Comparison of ENCODE assay signal across 2 cellular contexts in the genomic region with DNA sequence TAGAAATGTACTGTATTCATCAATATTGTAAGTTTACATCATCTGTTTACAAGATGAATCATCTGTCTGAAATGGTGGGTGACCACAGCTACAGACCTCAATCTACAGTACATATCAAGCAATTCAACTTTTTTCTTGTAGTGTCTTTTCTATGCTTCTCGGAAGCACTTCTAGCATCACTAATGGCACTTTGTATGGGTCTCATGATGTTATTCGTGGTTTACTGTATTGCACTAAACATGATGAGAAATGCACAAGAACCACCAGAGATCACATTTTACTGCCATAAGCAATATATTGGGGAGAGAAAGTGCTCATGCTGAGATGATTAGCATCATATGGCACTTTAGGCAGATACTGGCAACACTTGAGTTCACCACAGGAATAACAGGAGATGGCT.
TF ChIP-seq lines count a peak whose summit lies in the region.

No MANE protein-coding gene starts in this region.

TF ChIP-seq in A549, 52 proteins besides CTCF, POLR2A, EP300 and RAD21 (continued from another document):
- TF ChIP-seq ZNF302 (CRISPR knock-in tag; IDR thresholded peaks at IDR 0.05) (no peak), PHF8 (IDR thresholded peaks at IDR 0.05; ENCODE audit: borderline replicate concordance, low read depth) (no peak), HES2 (IDR thresholded peaks at IDR 0.05) (no peak), CHD2 (IDR thresholded peaks at IDR 0.05; ENCODE audit: low read length, partially characterized antibody) (no peak), NR3C1 (IDR thresholded peaks at IDR 0.05) (no peak), FOSL2 (IDR thresholded peaks at IDR 0.05) (no peak), FOSL2 (CRISPR knock-in tag; IDR thresholded peaks at IDR 0.05) (no peak), CHD4 (IDR thresholded peaks at IDR 0.05; ENCODE audit: borderline replicate concordance) (no peak)
- TF ChIP-seq, protein P1, sequence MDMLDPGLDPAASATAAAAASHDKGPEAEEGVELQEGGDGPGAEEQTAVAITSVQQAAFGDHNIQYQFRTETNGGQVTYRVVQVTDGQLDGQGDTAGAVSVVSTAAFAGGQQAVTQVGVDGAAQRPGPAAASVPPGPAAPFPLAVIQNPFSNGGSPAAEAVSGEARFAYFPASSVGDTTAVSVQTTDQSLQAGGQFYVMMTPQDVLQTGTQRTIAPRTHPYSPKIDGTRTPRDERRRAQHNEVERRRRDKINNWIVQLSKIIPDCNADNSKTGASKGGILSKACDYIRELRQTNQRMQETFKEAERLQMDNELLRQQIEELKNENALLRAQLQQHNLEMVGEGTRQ (IDR thresholded peaks at IDR 0.05), result no peak

TF ChIP-seq in HEK293, 187 proteins besides CTCF, POLR2A, EP300 and RAD21 (continued from another document and continues in another):
- TF ChIP-seq ZNF704 (tag by site-specific recombination; IDR thresholded peaks at IDR 0.05), result no peak
- TF ChIP-seq ZNF404 (tag by site-specific recombination; IDR thresholded peaks at IDR 0.05), result no peak
- TF ChIP-seq MZF1 (tag by site-specific recombination; IDR thresholded peaks at IDR 0.05; ENCODE audit: borderline replicate concordance), result no peak
- TF ChIP-seq, protein P2, sequence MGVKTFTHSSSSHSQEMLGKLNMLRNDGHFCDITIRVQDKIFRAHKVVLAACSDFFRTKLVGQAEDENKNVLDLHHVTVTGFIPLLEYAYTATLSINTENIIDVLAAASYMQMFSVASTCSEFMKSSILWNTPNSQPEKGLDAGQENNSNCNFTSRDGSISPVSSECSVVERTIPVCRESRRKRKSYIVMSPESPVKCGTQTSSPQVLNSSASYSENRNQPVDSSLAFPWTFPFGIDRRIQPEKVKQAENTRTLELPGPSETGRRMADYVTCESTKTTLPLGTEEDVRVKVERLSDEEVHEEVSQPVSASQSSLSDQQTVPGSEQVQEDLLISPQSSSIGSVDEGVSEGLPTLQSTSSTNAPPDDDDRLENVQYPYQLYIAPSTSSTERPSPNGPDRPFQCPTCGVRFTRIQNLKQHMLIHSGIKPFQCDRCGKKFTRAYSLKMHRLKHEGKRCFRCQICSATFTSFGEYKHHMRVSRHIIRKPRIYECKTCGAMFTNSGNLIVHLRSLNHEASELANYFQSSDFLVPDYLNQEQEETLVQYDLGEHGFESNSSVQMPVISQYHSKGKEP (tag by site-specific recombination; IDR thresholded peaks at IDR 0.05), result peak; percentile 88
- TF ChIP-seq ZNF560 (tag by site-specific recombination; IDR thresholded peaks at IDR 0.05; ENCODE audit: borderline replicate concordance), result no peak
- no peak for TF ChIP-seq ZNF175 (tag by site-specific recombination; IDR thresholded peaks at IDR 0.05)
- TF ChIP-seq MEIS1 (CRISPR knock-in tag; IDR thresholded peaks at IDR 0.05; ENCODE audit: borderline replicate concordance), result no peak
- TF ChIP-seq, protein P3, sequence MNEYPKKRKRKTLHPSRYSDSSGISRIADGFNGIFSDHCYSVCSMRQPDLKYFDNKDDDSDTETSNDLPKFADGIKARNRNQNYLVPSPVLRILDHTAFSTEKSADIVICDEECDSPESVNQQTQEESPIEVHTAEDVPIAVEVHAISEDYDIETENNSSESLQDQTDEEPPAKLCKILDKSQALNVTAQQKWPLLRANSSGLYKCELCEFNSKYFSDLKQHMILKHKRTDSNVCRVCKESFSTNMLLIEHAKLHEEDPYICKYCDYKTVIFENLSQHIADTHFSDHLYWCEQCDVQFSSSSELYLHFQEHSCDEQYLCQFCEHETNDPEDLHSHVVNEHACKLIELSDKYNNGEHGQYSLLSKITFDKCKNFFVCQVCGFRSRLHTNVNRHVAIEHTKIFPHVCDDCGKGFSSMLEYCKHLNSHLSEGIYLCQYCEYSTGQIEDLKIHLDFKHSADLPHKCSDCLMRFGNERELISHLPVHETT (tag by site-specific recombination; IDR thresholded peaks at IDR 0.05), result no peak
- TF ChIP-seq ZNF776 (tag by site-specific recombination; IDR thresholded peaks at IDR 0.05; ENCODE audit: borderline replicate concordance), result no peak
- no peak for TF ChIP-seq ZNF830 (tag by site-specific recombination; IDR thresholded peaks at IDR 0.05; ENCODE audit: low read depth)
- TF ChIP-seq IKZF3 (tag by site-specific recombination; IDR thresholded peaks at IDR 0.05), result peak; percentile 60
- TF ChIP-seq ZBTB8A (tag by site-specific recombination; IDR thresholded peaks at IDR 0.05), result peak; percentile 33; the same call in 1 of the 2 replicates
- TF ChIP-seq ZNF423 (tag by site-specific recombination; IDR thresholded peaks at IDR 0.05), result no peak
- no peak for TF ChIP-seq ZNF112 (tag by site-specific recombination; IDR thresholded peaks at IDR 0.05)
- no peak for TF ChIP-seq ZNF785 (tag by site-specific recombination; IDR thresholded peaks at IDR 0.05)
- TF ChIP-seq ZNF76 (tag by site-specific recombination; IDR thresholded peaks at IDR 0.05; ENCODE audit: borderline replicate concordance, low read depth), result no peak
- TF ChIP-seq PRDM2 (tag by site-specific recombination; IDR thresholded peaks at IDR 0.05; ENCODE audit: borderline replicate concordance), result no peak
- TF ChIP-seq ZNF544 (tag by site-specific recombination; IDR thresholded peaks at IDR 0.05), result no peak
- TF ChIP-seq WT1 (tag by site-specific recombination; IDR thresholded peaks at IDR 0.05), result peak; percentile 86
- TF ChIP-seq ZNF366 (tag by site-specific recombination; conservative IDR thresholded peaks at IDR 0.05), result peak; percentile 84
- TF ChIP-seq KLF8 (tag by site-specific recombination; IDR thresholded peaks at IDR 0.05), result no peak
- no peak for TF ChIP-seq ZBTB26 (tag by site-specific recombination; optimal IDR thresholded peaks at IDR 0.05)
- TF ChIP-seq ZNF146 (tag by site-specific recombination; IDR thresholded peaks at IDR 0.05), result no peak
- TF ChIP-seq YY1 (tag by site-specific recombination; IDR thresholded peaks at IDR 0.05), result no peak
- 0 out of 2 replicates have a peak, but pooled peaks have one; percentile 18 for TF ChIP-seq ZFP69B (tag by site-specific recombination; IDR thresholded peaks at IDR 0.05)
- no peak for TF ChIP-seq ZNF23 (tag by site-specific recombination; IDR thresholded peaks at IDR 0.05; ENCODE audit: borderline replicate concordance)
- 0 out of 2 replicates have a peak, but pooled peaks have one; percentile 39 for TF ChIP-seq INSM2 (tag by site-specific recombination; IDR thresholded peaks at IDR 0.05)
- TF ChIP-seq ZNF37A (tag by site-specific recombination; IDR thresholded peaks at IDR 0.05), result no peak
- TF ChIP-seq, protein P4, sequence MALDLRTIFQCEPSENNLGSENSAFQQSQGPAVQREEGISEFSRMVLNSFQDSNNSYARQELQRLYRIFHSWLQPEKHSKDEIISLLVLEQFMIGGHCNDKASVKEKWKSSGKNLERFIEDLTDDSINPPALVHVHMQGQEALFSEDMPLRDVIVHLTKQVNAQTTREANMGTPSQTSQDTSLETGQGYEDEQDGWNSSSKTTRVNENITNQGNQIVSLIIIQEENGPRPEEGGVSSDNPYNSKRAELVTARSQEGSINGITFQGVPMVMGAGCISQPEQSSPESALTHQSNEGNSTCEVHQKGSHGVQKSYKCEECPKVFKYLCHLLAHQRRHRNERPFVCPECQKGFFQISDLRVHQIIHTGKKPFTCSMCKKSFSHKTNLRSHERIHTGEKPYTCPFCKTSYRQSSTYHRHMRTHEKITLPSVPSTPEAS (tag by site-specific recombination; IDR thresholded peaks at IDR 0.05), result no peak
- no peak for TF ChIP-seq SCRT2 (tag by site-specific recombination; IDR thresholded peaks at IDR 0.05)
- TF ChIP-seq ZNF488 (tag by site-specific recombination; IDR thresholded peaks at IDR 0.05), result no peak
- TF ChIP-seq ATF2 (tag by site-specific recombination; IDR thresholded peaks at IDR 0.05; ENCODE audit: low read depth), result no peak
- no peak for TF ChIP-seq ZNF645 (tag by site-specific recombination; IDR thresholded peaks at IDR 0.05)
- TF ChIP-seq ZNF121 (tag by site-specific recombination; IDR thresholded peaks at IDR 0.05), result no peak
- TF ChIP-seq ZNF140 (tag by site-specific recombination; IDR thresholded peaks at IDR 0.05), result no peak
- TF ChIP-seq ZNF529 (tag by site-specific recombination; IDR thresholded peaks at IDR 0.05; ENCODE audit: insufficient replicate concordance), result no peak
